17 cellular contexts compared by ENCODE assay signal in genomic region chr2:125560855-125561254, GRCh38.
DNase-seq lines count a peak whose midpoint lies in the region; ATAC-seq, FAIRE-seq and TF ChIP-seq lines count a peak whose summit lies in the region.
"Had no signal": no experiment of that assay in that cellular context is flagged by ENCODE, and none has a peak within 500 bp of the region (broad histone marks: within the 10 kb centered on the region; RNA-seq: fewer than 3 reads in every experiment).

No MANE protein-coding gene starts in this region.

- H3K36me3 ChIP-seq in GM12878 (ENCODE audit: control insufficient read depth in 2 of 2, insufficient read depth in 2 of 2, low read length in 1 of 2) = no peaks in the 10 kb centered on the region

- SMC1A ChIA-PET in GM12878 (lab: Charles Lee; ENCODE audit: uncharacterized antibody, unreplicated experiment) = interaction anchor here (1.7 kb wide), 1 partner anchor 15 kb away, joined by 4 read pairs; no protein-coding TSS in a partner anchor

- no peaks in the 10 kb centered on the region for H3K27me3 ChIP-seq in GM12878 (replicated peaks in 1 of 2; ENCODE audit: control insufficient read depth in 2 of 2, insufficient read depth in 2 of 2, low read length in 1 of 2)

- H3K4me3 Mint-ChIP-seq in activated naive CD4-positive, alpha-beta T cell treated with anti-CD3 and anti-CD28 coated beads for 36 hours = no peak overlapping the region
- H3K4me3 Mint-ChIP-seq: CD4-positive, alpha-beta memory T cell had no signal

- no peaks in the 10 kb centered on the region for H4K20me1 ChIP-seq in GM12878 (ENCODE audit: control insufficient read depth, insufficient read depth)

- DNase-seq in NCI-H460 (ENCODE audit: extremely low read depth, low read depth) (peak; percentile 5), GM12878 (ENCODE audit: low read depth, low spot score) (no peak), left colon (no peak), globus pallidus (ENCODE audit: low spot score) (no peak)
- DNase-seq in activated naive CD4-positive, alpha-beta T cell treated with anti-CD3 and anti-CD28 coated beads for 36 hours = no peak
- DNase-seq: C1 segment of cervical spinal cord; Calu3; CD4-positive, alpha-beta memory T cell; COR-L47; DMS53; DND-41; H7; HCEC 1CT had no signal

- no peak overlapping the region for H3K4me3 ChIP-seq in GM12878

- H3K36me3 Mint-ChIP-seq in activated naive CD4-positive, alpha-beta T cell treated with anti-CD3 and anti-CD28 coated beads for 36 hours (ENCODE audit: low read depth) = no peaks in the 10 kb centered on the region
- H3K36me3 Mint-ChIP-seq: CD4-positive, alpha-beta memory T cell had no signal

- H3K4me2 ChIP-seq in GM12878 (ENCODE audit: control insufficient read depth, insufficient read depth) = no peak overlapping the region

- TF ChIP-seq RAD21 in GM12878 (IDR thresholded peaks at IDR 0.05; ENCODE audit: insufficient read depth, low read depth, low read length) = no peak

- POLR2A ChIA-PET in GM12878 (lab: Charles Lee) = no interaction called here

- CTCF ChIA-PET in GM12878 (lab: Yijun Ruan, JAX) = no interaction called here
- CTCF ChIA-PET in activated naive CD4-positive, alpha-beta T cell treated with anti-CD3 and anti-CD28 coated beads for 36 hours (lab: Charles Lee) = no interaction called here

- H3K4me1 ChIP-seq in GM12878 (ENCODE audit: control insufficient read depth, insufficient read depth, low read length) = no peaks in the 10 kb centered on the region

- RAD21 ChIA-PET in GM12878 (lab: Charles Lee; ENCODE audit: unreplicated experiment) = interaction anchor here (0.6 kb wide), 1 partner anchor 572 kb away, joined by 3 read pairs; no protein-coding TSS in a partner anchor

- intact Hi-C loops in GM12878 (cut with micrococcal nuclease; ENCODE audit: unreplicated experiment) = no loop called here
- intact Hi-C loops in left colon (cut with DNase I, micrococcal nuclease) = no loop called here
- intact Hi-C loops in activated naive CD4-positive, alpha-beta T cell treated with anti-CD3 and anti-CD28 coated beads for 36 hours (cut with micrococcal nuclease) = no loop called here

- H3K27me3 Mint-ChIP-seq in activated naive CD4-positive, alpha-beta T cell treated with anti-CD3 and anti-CD28 coated beads for 36 hours (ENCODE audit: low read depth) = no peaks in the 10 kb centered on the region
- H3K27me3 Mint-ChIP-seq: CD4-positive, alpha-beta memory T cell had no signal

- TF ChIP-seq POLR2A in GM12878 (IDR thresholded peaks at IDR 0.05; ENCODE audit: low read depth, low read length) = no peak

- no peaks in the 10 kb centered on the region for H3K79me2 ChIP-seq in GM12878 (ENCODE audit: control insufficient read depth, insufficient read depth, low read length)

- WGBS in GM12878 (ENCODE audit: insufficient coverage, insufficient replicate concordance, low lambda C conversion rate, missing lambda C conversion rate) = 0% methylated on average over 1 of the region's 1 CpG

- in situ Hi-C loops in GM12878 (cut with MboI) = no loop called here

- H3K4me1 Mint-ChIP-seq in activated naive CD4-positive, alpha-beta T cell treated with anti-CD3 and anti-CD28 coated beads for 36 hours (ENCODE audit: low read depth) = no peaks in the 10 kb centered on the region
- H3K4me1 Mint-ChIP-seq: CD4-positive, alpha-beta memory T cell had no signal

- FAIRE-seq in GM12878 (lab: Jason Lieb, UNC) = no peak
- FAIRE-seq: G401.6, GM18507, H1 had no signal

- no peak overlapping the region for H3K9ac ChIP-seq in GM12878 (ENCODE audit: control insufficient read depth, insufficient read depth, low read length)

- no peak overlapping the region for H3K27ac ChIP-seq in GM12878 (ENCODE audit: control insufficient read depth, insufficient read depth)

- TF ChIP-seq EP300 in GM12878 (IDR thresholded peaks at IDR 0.05; ENCODE audit: borderline replicate concordance in 1 of 2, control insufficient read depth in 1 of 2, low read depth in 2 of 2, low read length in 2 of 2) = no peak

- no peak for TF ChIP-seq CTCF in GM12878 (IDR thresholded peaks at IDR 0.05 in 2 of 3, conservative IDR thresholded peaks at IDR 0.05 in 1 of 3; ENCODE audit: control insufficient read depth in 2 of 3, extremely low read depth in 1 of 3, insufficient read depth in 1 of 3, low read depth in 3 of 3, low read length in 3 of 3)

- no peaks in the 10 kb centered on the region for H3K9me3 ChIP-seq in GM12878 (replicated peaks; ENCODE audit: control insufficient read depth, insufficient read depth, low read length)

- ATAC-seq in GM12878 = peak; percentile 31; the same call in 2 of the 3 replicates
- ATAC-seq in left colon = peak; percentile 84
- no peak for ATAC-seq in GM21825 (IDR thresholded peaks at IDR 0.05; ENCODE audit: unreplicated experiment)

- BruUV-seq in GM12878 (replicated peaks; lab: Mats Ljungman, UMichigan) = no TSS peak

- H3K9me3 Mint-ChIP-seq in activated naive CD4-positive, alpha-beta T cell treated with anti-CD3 and anti-CD28 coated beads for 36 hours = no peaks in the 10 kb centered on the region

- no peak overlapping the region; the same call in 1 of the 2 replicates for H2AFZ ChIP-seq in GM12878 (ENCODE audit: control insufficient read depth, low read depth, low read length)

- no peak overlapping the region for H3K27ac Mint-ChIP-seq in activated naive CD4-positive, alpha-beta T cell treated with anti-CD3 and anti-CD28 coated beads for 36 hours
- H3K27ac Mint-ChIP-seq: CD4-positive, alpha-beta memory T cell had no signal

TF ChIP-seq in GM12878, 131 proteins besides CTCF, POLR2A, EP300 and RAD21:
- TF ChIP-seq SREBF1 (IDR thresholded peaks at IDR 0.05; ENCODE audit: low read length) = no peak
- TF ChIP-seq ZNF207 (IDR thresholded peaks at IDR 0.05; ENCODE audit: borderline replicate concordance) = no peak
- no peak for TF ChIP-seq PRDM15 (CRISPR knock-in tag; IDR thresholded peaks at IDR 0.05)
- no peak for TF ChIP-seq EZH2 (IDR thresholded peaks at IDR 0.05; ENCODE audit: borderline replicate concordance, control insufficient read depth, low read depth, low read length)
- no peak for TF ChIP-seq RCOR1 (conservative IDR thresholded peaks at IDR 0.05; ENCODE audit: low read depth, low read length)
- TF ChIP-seq SIX5 (IDR thresholded peaks at IDR 0.05; ENCODE audit: low read depth, low read length, severe bottlenecking) = no peak
- TF ChIP-seq YBX1 (IDR thresholded peaks at IDR 0.05) = no peak
- no peak for TF ChIP-seq TCF3 (IDR thresholded peaks at IDR 0.05; ENCODE audit: borderline replicate concordance, insufficient read depth, low read depth, low read length)
- no peak for TF ChIP-seq MEF2A (IDR thresholded peaks at IDR 0.05; ENCODE audit: insufficient read depth, low read depth, low read length)
- TF ChIP-seq BHLHE40 (IDR thresholded peaks at IDR 0.05; ENCODE audit: borderline replicate concordance in 1 of 2, low read depth in 2 of 2, low read length in 1 of 2) = no peak
- TF ChIP-seq, protein P1, sequence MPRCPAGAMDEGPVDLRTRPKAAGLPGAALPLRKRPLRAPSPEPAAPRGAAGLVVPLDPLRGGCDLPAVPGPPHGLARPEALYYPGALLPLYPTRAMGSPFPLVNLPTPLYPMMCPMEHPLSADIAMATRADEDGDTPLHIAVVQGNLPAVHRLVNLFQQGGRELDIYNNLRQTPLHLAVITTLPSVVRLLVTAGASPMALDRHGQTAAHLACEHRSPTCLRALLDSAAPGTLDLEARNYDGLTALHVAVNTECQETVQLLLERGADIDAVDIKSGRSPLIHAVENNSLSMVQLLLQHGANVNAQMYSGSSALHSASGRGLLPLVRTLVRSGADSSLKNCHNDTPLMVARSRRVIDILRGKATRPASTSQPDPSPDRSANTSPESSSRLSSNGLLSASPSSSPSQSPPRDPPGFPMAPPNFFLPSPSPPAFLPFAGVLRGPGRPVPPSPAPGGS (IDR thresholded peaks at IDR 0.05; ENCODE audit: borderline replicate concordance, insufficient read depth, low read depth, low read length, poor library complexity, severe bottlenecking) = no peak
- TF ChIP-seq KAT2A (conservative IDR thresholded peaks at IDR 0.05; ENCODE audit: control insufficient read depth, low read depth, low read length) = no peak
- TF ChIP-seq NR2C1 (IDR thresholded peaks at IDR 0.05) = no peak
- TF ChIP-seq PML (IDR thresholded peaks at IDR 0.05; ENCODE audit: low read length) = no peak
